ENCODE assay signal across 8 cellular contexts in the genomic region with DNA sequence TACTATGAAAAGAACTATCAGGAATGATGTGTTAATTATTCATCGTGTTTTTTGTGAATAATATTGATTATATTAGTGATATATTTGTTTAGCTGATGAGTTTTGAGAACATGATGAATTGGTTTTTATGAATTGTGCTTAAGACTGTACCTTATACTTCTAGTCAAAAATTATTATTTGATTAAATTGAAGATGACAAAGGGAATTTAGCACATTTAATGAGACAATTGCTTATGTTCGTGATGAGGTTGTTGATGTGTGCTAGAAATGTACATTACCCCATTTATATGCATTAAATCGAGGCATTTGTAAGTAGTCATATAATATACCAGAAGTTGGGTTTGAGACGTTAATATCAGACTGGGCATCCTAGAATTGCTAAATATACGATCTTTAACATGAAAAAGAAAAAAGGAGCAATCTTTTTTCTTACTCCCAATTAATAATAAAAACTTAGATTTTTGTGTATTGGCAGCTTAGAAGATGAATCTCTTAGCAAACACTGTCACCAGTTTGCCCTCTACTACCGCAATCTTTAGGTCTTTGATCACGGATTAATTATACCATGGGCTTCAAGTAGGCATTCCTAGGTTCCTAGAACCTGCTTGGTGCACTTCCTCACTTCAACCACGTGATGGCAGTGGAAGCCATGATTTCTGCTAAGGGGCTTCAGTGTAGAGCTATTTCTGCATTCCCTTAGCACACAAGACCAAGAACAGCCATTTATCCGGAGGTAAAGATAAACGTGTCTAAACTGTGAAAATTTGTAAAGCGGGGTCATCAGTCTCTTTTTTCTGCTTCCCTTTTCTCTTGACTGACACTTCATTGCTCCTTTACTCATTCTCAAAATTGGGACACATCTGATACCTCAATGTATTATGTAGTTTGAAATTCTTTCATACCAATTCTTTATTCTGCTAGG. TPM values are rescaled to one million over a fixed set of nuclear protein-coding genes. Genes with fewer than 3 reads are reported as not detected.
A peak's percentile ranks its signal among the peaks of the same experiment; 100 is the strongest.
DNase-seq lines count a peak whose midpoint lies in the region; ATAC-seq and TF ChIP-seq lines count a peak whose summit lies in the region.

No MANE protein-coding gene starts in this region.

- H3K27me3 ChIP-seq in adipocyte (replicated peaks; ENCODE audit: control insufficient read depth, insufficient read depth, low read length) = no peaks in the 10 kb centered on the region
- no peaks in the 10 kb centered on the region for H3K27me3 ChIP-seq in heart right ventricle
- H3K27me3 ChIP-seq in trophoblast cell (ENCODE audit: insufficient read depth, low read length) = no peaks in the 10 kb centered on the region

- no peaks in the 10 kb centered on the region for H3K9me3 ChIP-seq in adipocyte (ENCODE audit: control insufficient read depth, low read length)
- no peaks in the 10 kb centered on the region for H3K9me3 ChIP-seq in heart right ventricle
- no peaks in the 10 kb centered on the region for H3K9me3 ChIP-seq in trophoblast cell (ENCODE audit: insufficient read depth, low read depth, low read length)

- H4K8ac ChIP-seq in trophoblast cell (ENCODE audit: low read depth, low read length) = no peak overlapping the region

- peak; percentile 42 for ATAC-seq in GM19372 (IDR thresholded peaks at IDR 0.05; ENCODE audit: low read depth, unreplicated experiment)
- ATAC-seq in heart right ventricle = peak in 5 of 8 donors; percentile 25 to 45 (median 39)
- ATAC-seq in GM18868 (IDR thresholded peaks at IDR 0.05; ENCODE audit: unreplicated experiment) = no peak

- peaks cover 4% of the 10 kb centered on the region for H3K79me1 ChIP-seq in trophoblast cell (ENCODE audit: low read length)

- peak overlapping the region; percentile 96 for H3K4me3 ChIP-seq in adipocyte (ENCODE audit: low read length)
- H3K4me3 ChIP-seq in heart right ventricle = peak overlapping the region in 8 of 10 donors; percentile 0 to 98 (median 90)
- no peak overlapping the region for H3K4me3 ChIP-seq in trophoblast cell (ENCODE audit: low read depth, low read length)

- no peak overlapping the region for H3K18ac ChIP-seq in trophoblast cell (ENCODE audit: low read length)

- H3K9ac ChIP-seq in adipocyte (ENCODE audit: low read length) (peak overlapping the region; percentile 93), trophoblast cell (ENCODE audit: low read length) (no peak overlapping the region)

- no peak overlapping the region for H2AFZ ChIP-seq in trophoblast cell (ENCODE audit: insufficient read depth, low read length, poor library complexity)

- H3K23ac ChIP-seq in trophoblast cell (ENCODE audit: low read length) = no peak overlapping the region

- H3K4me1 ChIP-seq in adipocyte (ENCODE audit: control insufficient read depth, insufficient read depth, low read length) (peaks cover 26% of the 10 kb centered on the region), heart right ventricle (peaks cover 0 to 54% (median 39%) of the 10 kb centered on the region in 9 donors), trophoblast cell (ENCODE audit: control insufficient read depth in 1 of 2, insufficient read depth in 2 of 2, low read length in 2 of 2) (no peaks in the 10 kb centered on the region)

- no peak overlapping the region for H4K12ac ChIP-seq in trophoblast cell (ENCODE audit: low read depth, low read length)

- H3K79me2 ChIP-seq in trophoblast cell (ENCODE audit: control insufficient read depth, insufficient read depth, low read length, poor library complexity) = peaks cover 2% of the 10 kb centered on the region

- in situ Hi-C loops in SK-MEL-5 (cut with HindIII; ENCODE audit: low pct_unique_long_range_greater_than_20kb, low sequenced_read_pairs) = loop anchor here (10.0 kb wide), 1 partner anchor 53 kb away; no protein-coding TSS in a partner anchor

- no peak overlapping the region for H3K4ac ChIP-seq in trophoblast cell (ENCODE audit: low read depth, low read length)

- DNase-seq in AML-193 (lab: John Stamatoyannopoulos, UW) (peak; percentile 73 to 78), NAMALWA (ENCODE audit: low spot score) (peak; percentile 96), SK-MEL-5 (ENCODE audit: low read depth, low spot score) (peak; percentile 95), adipocyte (ENCODE audit: low read depth) (peak; percentile 93), heart right ventricle (peak in 1 of 2 donors; percentile 61), trophoblast cell (peak; percentile 80 to 96)

- H3K36me3 ChIP-seq in adipocyte (ENCODE audit: control insufficient read depth, insufficient read depth, low read length, severe bottlenecking) (no peaks in the 10 kb centered on the region), heart right ventricle (no peaks in the 10 kb centered on the region), trophoblast cell (ENCODE audit: control insufficient read depth in 1 of 2, insufficient read depth in 2 of 2, low read length in 2 of 2) (no peaks in the 10 kb centered on the region)

- 8% methylated on average over 11 of the region's 11 CpGs for WGBS in heart right ventricle, 2 donors
- 100% methylated on average over 1 of the region's 11 CpGs for WGBS in trophoblast cell (ENCODE audit: extremely low coverage, insufficient coverage, insufficient read length)

- intact Hi-C loops in heart right ventricle (cut with DNase I) = loop anchor here in 7 of 10 donors (1.0 to 10.0 kb wide), 7 partner anchors 133 to 763 kb away; a partner anchor contains a TSS

- no peak overlapping the region for H2BK120ac ChIP-seq in trophoblast cell (ENCODE audit: insufficient read depth, low read length, poor library complexity)

- peak; percentile 74 to 98 (median 94) for TF ChIP-seq CTCF in heart right ventricle (IDR thresholded peaks at IDR 0.05)

- peak overlapping the region; percentile 21 for H3K4me2 ChIP-seq in trophoblast cell (ENCODE audit: low read length)

- H3K27ac ChIP-seq in heart right ventricle (peak overlapping the region in 2 of 10 donors; percentile 86 to 92), trophoblast cell (ENCODE audit: low read depth, low read length) (no peak overlapping the region)

- H4K91ac ChIP-seq in trophoblast cell (ENCODE audit: low read depth, low read length) = no peak overlapping the region

- no peak overlapping the region for H2BK12ac ChIP-seq in trophoblast cell (ENCODE audit: low read length)

- no peak overlapping the region for H2BK5ac ChIP-seq in trophoblast cell (ENCODE audit: low read depth, low read length, poor library complexity)

- no peak overlapping the region for H3K14ac ChIP-seq in trophoblast cell (ENCODE audit: low read length)

- H2AK5ac ChIP-seq in trophoblast cell (ENCODE audit: low read length) = no peak overlapping the region

RNA-seq across cellular contexts. Expression of a gene that starts 1.6 kb away (rescaled TPM):
- total RNA-seq in SK-MEL-5 (2014; rRNA removed; shearing (Covaris generic)) = 38.2 and 39.6 TPM in 2 replicates
- polyA plus RNA-seq in SK-MEL-5 (2015; cell fraction: cytosol; rRNA removed) = 18.0 and 23.7 TPM in 2 replicates
- 25.4 and 27.0 TPM in 2 replicates for polyA plus RNA-seq in SK-MEL-5 (2015; cell fraction: nucleus; rRNA removed)
- total RNA-seq in heart right ventricle = 10 to 100 TPM; 23.4 to 33.7 (median 28.6) TPM
- polyA plus RNA-seq in heart right ventricle = 10 to 100 TPM in 1 of 2 donors, 1 to 10 TPM in 1; 9.1 to 10.2 TPM
- 13.4 and 14.8 TPM in 2 replicates for polyA plus RNA-seq in trophoblast cell (2013)

RNA-seq across cellular contexts. Expression of a gene that starts 20.8 kb away (rescaled TPM):
- total RNA-seq in SK-MEL-5 (2014; rRNA removed; shearing (Covaris generic)) = 41.4 and 47.1 TPM in 2 replicates
- 32.7 and 36.5 TPM in 2 replicates for polyA plus RNA-seq in SK-MEL-5 (2015; cell fraction: cytosol; rRNA removed)
- 37.9 and 40.1 TPM in 2 replicates for polyA plus RNA-seq in SK-MEL-5 (2015; cell fraction: nucleus; rRNA removed)
- 10 to 100 TPM; 16.3 to 20.8 (median 17.8) TPM for total RNA-seq in heart right ventricle
- polyA plus RNA-seq in heart right ventricle = 10 to 100 TPM; 14.5 to 22.8 TPM
- polyA plus RNA-seq in trophoblast cell (2013) = 11.6 and 11.8 TPM in 2 replicates
